30 cellular contexts compared by ENCODE assay signal in genomic region chr11:29263971-29264682, GRCh38.
DNase-seq lines count a peak whose midpoint lies in the region; ATAC-seq, FAIRE-seq and TF ChIP-seq lines count a peak whose summit lies in the region.
"Had no signal": no experiment of that assay in that cellular context is flagged by ENCODE, and none has a peak within 500 bp of the region (broad histone marks: within the 10 kb centered on the region; RNA-seq: fewer than 3 reads in every experiment).

No MANE protein-coding gene starts in this region.

- TF ChIP-seq CTCF in AG09309 (IDR thresholded peaks at IDR 0.05; ENCODE audit: control insufficient read depth, insufficient read depth, low read depth, low read length, missing control alignments) (no peak), IMR-90 (conservative IDR thresholded peaks at IDR 0.05; ENCODE audit: low read depth, low read length) (no peak), cardiac fibroblast (IDR thresholded peaks at IDR 0.05; ENCODE audit: low read depth, low read length) (no peak), liver (IDR thresholded peaks at IDR 0.05; ENCODE audit: low read depth, low read length, missing input control) (no peak)

- H3K9me3 Mint-ChIP-seq in effector memory CD8-positive, alpha-beta T cell, result peaks cover 7 to 10% of the 10 kb centered on the region in 2 donors
- H3K9me3 Mint-ChIP-seq: type B pancreatic cell had no signal

- no peak overlapping the region for H3K27ac Mint-ChIP-seq in effector memory CD8-positive, alpha-beta T cell
- H3K27ac Mint-ChIP-seq: activated CD4-positive, alpha-beta memory T cell treated with anti-CD3 and anti-CD28 coated beads for 36 hours; CD4-positive, alpha-beta memory T cell; natural killer cell treated with Interleukin-12 subunit alpha and Interleukin-12 subunit beta and Interleukin-15 and Interleukin-18, amount 100 ng/mL, for 72 hours; stimulated activated naive B cell treated with anti-CD40 and anti-IgM and Interleukin-4, amounts not matched to agents 10 μg/mL and 1 μg/mL and 100 μg/mL, for 72 hours; type B pancreatic cell had no signal

- H3K4me1 ChIP-seq in IMR-90 (ENCODE audit: control insufficient read depth, insufficient read depth, low read length) (peaks cover 7% of the 10 kb centered on the region; the same call in 1 of the 2 replicates), liver (ENCODE audit: control insufficient read depth in 4 of 4, insufficient read depth in 4 of 4, low read length in 3 of 4) (peaks cover 2 to 18% (median 8%) of the 10 kb centered on the region in 4 donors)
- H3K4me1 ChIP-seq: gastrocnemius medialis had no signal

- peak overlapping the region; percentile 66 for H2AK5ac ChIP-seq in IMR-90 (ENCODE audit: low read depth, low read length)

- no peak overlapping the region for H3K4me3 Mint-ChIP-seq in effector memory CD8-positive, alpha-beta T cell
- H3K4me3 Mint-ChIP-seq: activated CD4-positive, alpha-beta memory T cell treated with anti-CD3 and anti-CD28 coated beads for 36 hours; CD4-positive, alpha-beta memory T cell; natural killer cell treated with Interleukin-12 subunit alpha and Interleukin-12 subunit beta and Interleukin-15 and Interleukin-18, amount 100 ng/mL, for 72 hours; stimulated activated naive B cell treated with anti-CD40 and anti-IgM and Interleukin-4, amounts not matched to agents 10 μg/mL and 1 μg/mL and 100 μg/mL, for 72 hours; type B pancreatic cell had no signal

- peaks cover 6% of the 10 kb centered on the region; the same call in 1 of the 2 replicates for H3K9me1 ChIP-seq in IMR-90 (ENCODE audit: insufficient read depth, low read length)

- no peak overlapping the region for H2AK9ac ChIP-seq in IMR-90 (replicated peaks; ENCODE audit: low read depth, low read length, poor library complexity)

- in situ Hi-C loops in IMR-90 (cut with MboI; ENCODE audit: low sequenced_read_pairs), result no loop called here

- H3K79me1 ChIP-seq in IMR-90 (ENCODE audit: low read depth in 1 of 2, low read length in 2 of 2), result no peaks in the 10 kb centered on the region

- H4K20me1 ChIP-seq in IMR-90 (ENCODE audit: insufficient read depth, low read length), result no peaks in the 10 kb centered on the region

- no peaks in the 10 kb centered on the region for H3K4me1 Mint-ChIP-seq in effector memory CD8-positive, alpha-beta T cell (ENCODE audit: low read depth in 2 of 2)
- H3K4me1 Mint-ChIP-seq: CD4-positive, alpha-beta memory T cell; stimulated activated naive B cell treated with anti-CD40 and anti-IgM and Interleukin-4, amounts not matched to agents 10 μg/mL and 1 μg/mL and 100 μg/mL, for 72 hours had no signal

- dilution Hi-C loops in IMR-90 (cut with HindIII; ENCODE audit: low sequenced_read_pairs, unreplicated experiment), result no loop called here

- peak overlapping the region; percentile 10; the same call in 1 of the 2 replicates for H2BK120ac ChIP-seq in IMR-90 (ENCODE audit: low read depth, low read length)

- H3K36me3 ChIP-seq in IMR-90 (ENCODE audit: control insufficient read depth, insufficient read depth, low read length) (no peaks in the 10 kb centered on the region), liver (ENCODE audit: control insufficient read depth in 4 of 4, insufficient read depth in 3 of 4, low read depth in 1 of 4, low read length in 3 of 4) (no peaks in the 10 kb centered on the region)
- H3K36me3 ChIP-seq: gastrocnemius medialis had no signal

- POLR2A ChIA-PET in IMR-90 (lab: Charles Lee; ENCODE audit: unreplicated experiment), result interaction anchor here (0.6 kb wide), 1 partner anchor 76 kb away, joined by 3 read pairs; no protein-coding TSS in a partner anchor

- peak overlapping the region; percentile 6; the same call in 1 of the 2 replicates for H3K56ac ChIP-seq in IMR-90 (ENCODE audit: extremely low read depth, insufficient read depth, low read length)

- peak overlapping the region; percentile 85; the same call in 1 of the 2 replicates for H3K18ac ChIP-seq in IMR-90 (ENCODE audit: low read depth, low read length)

- H4K91ac ChIP-seq in IMR-90 (ENCODE audit: insufficient read depth, low read depth, low read length), result peak overlapping the region; percentile 55; the same call in 1 of the 2 replicates

- H3K4ac ChIP-seq in IMR-90 (ENCODE audit: low read depth, low read length), result peak overlapping the region; percentile 18; the same call in 1 of the 2 replicates

- TF ChIP-seq RAD21 in IMR-90 (IDR thresholded peaks at IDR 0.05; ENCODE audit: low read length) (no peak), liver (IDR thresholded peaks at IDR 0.05) (peak in 1 of 2 donors; percentile 12)

- H3K27ac ChIP-seq in IMR-90 (ENCODE audit: insufficient read depth, low read length) (no peak overlapping the region), liver (ENCODE audit: low read depth in 1 of 2, low read length in 2 of 2) (peak overlapping the region; percentile 56 to 82)
- H3K27ac ChIP-seq: coronary artery, gastrocnemius medialis had no signal

- intact Hi-C loops in IMR-90 (cut with micrococcal nuclease), result no loop called here

- no peak for ATAC-seq in IMR-90 (ENCODE audit: low read depth)
- no peak for ATAC-seq in effector memory CD8-positive, alpha-beta T cell (replicated peaks)
- ATAC-seq: esophagus mucosa; gastrocnemius medialis; mucosa of descending colon; natural killer cell treated with Interleukin-12 subunit alpha and Interleukin-12 subunit beta and Interleukin-15 and Interleukin-18, amount 100 ng/mL, for 72 hours; stimulated activated naive B cell treated with anti-CD40 and anti-IgM and Interleukin-4, amounts not matched to agents 10 μg/mL and 1 μg/mL and 100 μg/mL, for 72 hours had no signal

- peak overlapping the region; percentile 85; the same call in 1 of the 2 replicates for H4K5ac ChIP-seq in IMR-90 (ENCODE audit: low read depth, low read length)

- no peaks in the 10 kb centered on the region for H3K27me3 Mint-ChIP-seq in effector memory CD8-positive, alpha-beta T cell
- H3K27me3 Mint-ChIP-seq: activated CD4-positive, alpha-beta memory T cell treated with anti-CD3 and anti-CD28 coated beads for 36 hours; CD4-positive, alpha-beta memory T cell; natural killer cell treated with Interleukin-12 subunit alpha and Interleukin-12 subunit beta and Interleukin-15 and Interleukin-18, amount 100 ng/mL, for 72 hours; stimulated activated naive B cell treated with anti-CD40 and anti-IgM and Interleukin-4, amounts not matched to agents 10 μg/mL and 1 μg/mL and 100 μg/mL, for 72 hours; type B pancreatic cell had no signal

- H3K36me3 Mint-ChIP-seq in effector memory CD8-positive, alpha-beta T cell (ENCODE audit: insufficient read depth), result no peaks in the 10 kb centered on the region
- H3K36me3 Mint-ChIP-seq: activated CD4-positive, alpha-beta memory T cell treated with anti-CD3 and anti-CD28 coated beads for 36 hours; CD4-positive, alpha-beta memory T cell; natural killer cell treated with Interleukin-12 subunit alpha and Interleukin-12 subunit beta and Interleukin-15 and Interleukin-18, amount 100 ng/mL, for 72 hours; stimulated activated naive B cell treated with anti-CD40 and anti-IgM and Interleukin-4, amounts not matched to agents 10 μg/mL and 1 μg/mL and 100 μg/mL, for 72 hours; type B pancreatic cell had no signal

- H4K8ac ChIP-seq in IMR-90 (ENCODE audit: low read depth in 2 of 2, low read length in 2 of 2), result peak overlapping the region; percentile 15 to 36; a peak in 2 of 4 replicates

- no TSS peak for BruUV-seq in IMR-90 (replicated peaks; lab: Mats Ljungman, UMichigan)

- H3K9me3 ChIP-seq in IMR-90 (ENCODE audit: control insufficient read depth, insufficient read depth, low read length) (no peaks in the 10 kb centered on the region), liver (ENCODE audit: control insufficient read depth in 4 of 4, low read length in 3 of 4) (no peaks in the 10 kb centered on the region)
- H3K9me3 ChIP-seq: gastrocnemius medialis, mucosa of descending colon had no signal

- TF ChIP-seq POLR2A in IMR-90 (IDR thresholded peaks at IDR 0.05; ENCODE audit: low read depth, low read length), result no peak

- H2BK15ac ChIP-seq in IMR-90 (ENCODE audit: low read depth, low read length), result peak overlapping the region; percentile 78; the same call in 1 of the 3 replicates

- DNase-seq in AG09309 (ENCODE audit: low read depth) (peak; percentile 37), IMR-90 (peak; percentile 54), cardiac fibroblast (ENCODE audit: low read depth in 2 of 2) (peak; percentile 35 to 58), dedifferentiated amniotic fluid mesenchymal stem cell (ENCODE audit: extremely low spot score) (no peak), glomerular visceral epithelial cell (ENCODE audit: extremely low spot score) (no peak), HTR-8/SVneo (ENCODE audit: insufficient read length, low spot score) (no peak)
- no peak for DNase-seq in effector memory CD8-positive, alpha-beta T cell
- DNase-seq: activated CD4-positive, alpha-beta memory T cell treated with anti-CD3 and anti-CD28 coated beads for 36 hours; activated CD4-positive, CD25-positive, alpha-beta regulatory T cell treated with anti-CD3 and anti-CD28 coated beads, Interleukin-2, amount 50 U/mL, for 72 hours; activated naive CD4-positive, alpha-beta T cell treated with Interleukin-2 at 50 U/mL for 16 hours; AML-193; amniotic stem cell; CD4-positive, alpha-beta memory T cell; gastrocnemius medialis; kidney glomerular epithelial cell; mucosa of descending colon; NCI-H1436; NCI-H2081; NCI-H226; SIG-M5; stimulated activated naive B cell treated with anti-CD40 and anti-IgM and Interleukin-4, amounts not matched to agents 10 μg/mL and 1 μg/mL and 100 μg/mL, for 72 hours had no signal

- H3K9ac ChIP-seq in IMR-90 (ENCODE audit: low read depth, low read length) (no peak overlapping the region), liver (ENCODE audit: low read depth in 1 of 2, low read length in 2 of 2) (no peak overlapping the region)

- CTCF ChIA-PET in IMR-90 (lab: Yijun Ruan, JAX), result interaction anchor here (1.0 kb wide), 1 partner anchor 93 kb away, joined by 4 read pairs; no protein-coding TSS in a partner anchor

- no peak overlapping the region for H3K4me2 ChIP-seq in IMR-90 (ENCODE audit: low read depth, low read length)

- H3K14ac ChIP-seq in IMR-90 (replicated peaks; ENCODE audit: low read depth, low read length), result peak overlapping the region; percentile 67

- no peak overlapping the region for H2AFZ ChIP-seq in IMR-90 (replicated peaks; ENCODE audit: low read length, poor library complexity)

- H3K4me3 ChIP-seq in AG09309 (ENCODE audit: control insufficient read depth, low read depth, low read length) (no peak overlapping the region), IMR-90 (ENCODE audit: insufficient read depth, low read depth, low read length) (no peak overlapping the region), cardiac fibroblast (replicated peaks in 1 of 2; ENCODE audit: low read depth in 2 of 2, low read length in 2 of 2) (no peak overlapping the region), liver (ENCODE audit: low read depth in 1 of 3, low read length in 3 of 3) (no peak overlapping the region)
- H3K4me3 ChIP-seq: coronary artery, gastrocnemius medialis, mucosa of descending colon had no signal

- H2BK20ac ChIP-seq in IMR-90 (ENCODE audit: low read depth, low read length), result peak overlapping the region; percentile 73; the same call in 1 of the 2 replicates

- H2BK5ac ChIP-seq in IMR-90 (ENCODE audit: low read depth, low read length, poor library complexity, severe bottlenecking), result peak overlapping the region; percentile 65

- no peak for FAIRE-seq in HTR-8/SVneo (lab: Jason Lieb, UNC)
- FAIRE-seq: bronchial epithelial cell, GM19239, H1, RCC 7860 had no signal

- H3K23ac ChIP-seq in IMR-90 (ENCODE audit: low read depth, low read length), result no peak overlapping the region

- no peaks in the 10 kb centered on the region for H3K27me3 ChIP-seq in IMR-90 (ENCODE audit: control insufficient read depth, insufficient read depth, low read length)
- H3K27me3 ChIP-seq in liver (ENCODE audit: control insufficient read depth in 4 of 4, insufficient read depth in 4 of 4, low read length in 3 of 4), result no peaks in the 10 kb centered on the region
- H3K27me3 ChIP-seq: gastrocnemius medialis had no signal

- 83% methylated on average over 2 of the region's 5 CpGs; no CpG with 5 or more reads in 1 of the 2 experiments for WGBS in IMR-90 (ENCODE audit: extremely low coverage in 2 of 2, insufficient read length in 1 of 2), 2 experiments
- 33% methylated on average over 5 of the region's 5 CpGs for WGBS in liver

Comparison
In these comparisons a context has a peak if more than half of its experiments do, and no peak if none do; other contexts are left out.
1. DNase-seq: peak in AG09309 (single experiment), IMR-90 (single experiment) and cardiac fibroblast (2 of 2); none in dedifferentiated amniotic fluid mesenchymal stem cell (single experiment), glomerular visceral epithelial cell (single experiment), HTR-8/SVneo (single experiment) and effector memory CD8-positive, alpha-beta T cell (0 of 3).